Comparison of ENCODE assay signal across 1 cellular context in the genomic region with DNA sequence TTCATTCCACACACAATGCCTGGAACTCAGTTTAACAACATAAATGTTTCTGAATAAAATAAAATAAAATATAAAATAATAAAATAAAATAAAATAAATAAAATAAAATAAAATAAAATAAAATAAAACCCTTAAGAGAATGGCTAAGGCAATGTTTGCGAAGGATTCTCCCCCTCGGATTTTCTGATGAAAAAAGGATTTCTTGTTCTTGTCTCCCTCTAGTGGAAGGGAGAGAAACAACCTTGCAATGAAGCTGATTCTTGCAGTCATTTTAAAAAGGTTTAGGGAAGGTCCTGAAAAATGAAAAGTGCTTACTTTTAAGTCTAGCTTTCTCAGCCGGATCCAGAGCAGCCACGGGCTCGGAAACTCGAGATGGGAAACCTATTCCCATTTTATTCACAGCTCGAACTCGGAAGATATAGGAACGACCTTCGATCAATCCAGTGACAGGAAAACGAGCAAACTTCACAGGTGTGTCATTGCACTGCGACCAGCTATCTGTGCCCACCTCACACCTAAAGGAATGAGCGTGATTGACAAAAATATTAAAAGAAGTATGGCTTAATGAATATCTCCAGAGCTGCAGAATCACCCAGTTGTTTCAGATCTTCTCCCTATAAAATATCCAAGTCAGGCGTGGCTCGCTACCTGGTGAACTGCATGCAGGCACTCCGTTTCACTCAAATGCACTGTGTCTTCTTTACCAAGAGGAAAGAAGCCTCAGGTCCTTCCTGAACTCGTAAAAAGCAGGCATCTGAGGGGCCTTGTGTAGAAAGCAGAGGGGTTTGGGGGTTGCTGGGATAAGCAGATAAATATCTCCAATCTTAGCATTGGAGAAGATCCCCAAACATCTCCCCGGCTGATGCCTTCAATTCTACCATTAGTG.
TF ChIP-seq lines count a peak whose summit lies in the region.

No MANE protein-coding gene starts in this region.

TF ChIP-seq in GM23338, 12 proteins besides CTCF, POLR2A, EP300 and RAD21 (continued from another document):
- no peak for TF ChIP-seq ZNF462 (CRISPR knock-in tag; IDR thresholded peaks at IDR 0.05)
- no peak for TF ChIP-seq ZNF331 (CRISPR knock-in tag; IDR thresholded peaks at IDR 0.05; ENCODE audit: low read depth)
- TF ChIP-seq STAT1 (IDR thresholded peaks at IDR 0.05; ENCODE audit: unreplicated experiment), result no peak
- TF ChIP-seq EZH2 (IDR thresholded peaks at IDR 0.05; ENCODE audit: low read depth, unreplicated experiment), result no peak
TF ChIP-seq in GM23338: peak in this region for 0.
